ENCODE assay signal across 27 cellular contexts in the genomic region with DNA sequence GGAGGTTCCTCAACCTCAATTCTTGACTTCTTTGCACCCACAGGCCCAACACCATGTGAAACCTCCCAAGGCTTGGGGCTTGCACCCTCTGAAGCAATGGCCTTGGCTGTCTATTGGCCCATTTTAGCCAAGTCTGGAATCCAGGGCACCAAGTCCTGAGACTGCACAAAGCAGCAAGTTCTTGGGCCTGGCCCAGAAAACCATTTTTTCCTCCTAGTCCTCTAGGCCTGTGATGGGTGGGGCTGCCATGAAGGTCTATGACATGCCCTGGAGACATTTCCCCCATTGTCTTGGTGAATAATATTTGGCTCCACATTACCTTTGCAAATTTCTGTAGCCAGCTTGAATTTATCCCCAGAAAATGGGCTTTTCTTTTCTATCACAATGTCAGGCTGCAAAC.
"Had no signal": no experiment of that assay in that cellular context is flagged by ENCODE, and none has a peak within 500 bp of the region (broad histone marks: within the 10 kb centered on the region; RNA-seq: fewer than 3 reads in every experiment).

No MANE protein-coding gene starts in this region.

- H3K4me1 ChIP-seq: ascending aorta had no signal

- ATAC-seq: activated CD8-positive, alpha-beta T cell treated with anti-CD3 and anti-CD28 coated beads for 36 hours; activated naive CD8-positive, alpha-beta T cell treated with anti-CD3 and anti-CD28 coated beads, Interleukin-2, amount 50 U/mL, for 24 hours had no signal

- H3K4me3 ChIP-seq: ascending aorta, cardiac muscle cell had no signal

- H3K9me3 ChIP-seq: ascending aorta had no signal

- H3K36me3 ChIP-seq: ascending aorta, cardiac muscle cell had no signal

- H3K27ac ChIP-seq: ascending aorta, cardiac muscle cell, VCaP had no signal

- DNase-seq: activated B cell treated with CpG ODN at 0.5 μM for 24 hours; activated CD4-positive, alpha-beta memory T cell treated with anti-CD3 and anti-CD28 coated beads for 36 hours; activated CD4-positive, alpha-beta T cell treated with anti-CD3 and anti-CD28 coated beads for 4 hours; activated CD4-positive, alpha-beta T cell treated with anti-CD3 and anti-CD28 coated beads, Interleukin-2, amount 10 ng/mL, durations not matched to agents 24 days and 14 days; activated CD4-positive, alpha-beta T cell treated with anti-CD3 and anti-CD28 coated beads, Interleukin-2, amount 50 U/mL, for 1 hour; activated CD4-positive, alpha-beta T cell treated with anti-CD3 and anti-CD28 coated beads, Interleukin-2, amount 50 U/mL, for 4 hours; activated CD4-positive, CD25-positive, alpha-beta regulatory T cell treated with anti-CD3 and anti-CD28 coated beads, Interleukin-2, amount 50 U/mL, for 72 hours; activated CD8-positive, alpha-beta memory T cell treated with anti-CD3 and anti-CD28 coated beads, Interleukin-2, amount 50 U/mL, for 4 hours; activated CD8-positive, alpha-beta T cell treated with anti-CD3 and anti-CD28 coated beads for 36 hours; activated effector memory CD4-positive, alpha-beta T cell treated with Interleukin-2 at 50 U/mL for 16 hours; activated gamma-delta T cell; activated naive CD4-positive, alpha-beta T cell treated with anti-CD3 and anti-CD28 coated beads, Interleukin-2, amount 10 ng/mL, durations not matched to agents 7 days and 5 days; activated naive CD4-positive, alpha-beta T cell treated with Interleukin-2 at 50 U/mL for 16 hours; activated naive CD8-positive, alpha-beta T cell treated with anti-CD3 and anti-CD28 coated beads, Interleukin-2, amount 10 ng/mL, durations not matched to agents 7 days and 5 days; activated naive CD8-positive, alpha-beta T cell treated with anti-CD3 and anti-CD28 coated beads, Interleukin-2, amount 50 U/mL, for 24 hours; activated T-cell treated with anti-CD3 and anti-CD28 coated beads, Interleukin-2, amount 50 U/mL, for 24 hours; activated T-cell treated with anti-CD3 and anti-CD28 coated beads, Interleukin-2, amount 50 U/mL, for 48 hours; amygdala; anterior cingulate cortex; caudate nucleus; cerebellar nuclear complex; T-helper 2 cell; T-helper 9 cell had no signal

- FAIRE-seq: TTC549 had no signal

- H3K27me3 ChIP-seq: ascending aorta, cardiac muscle cell had no signal
